ENCODE assay signal across 8 cellular contexts in the genomic region with DNA sequence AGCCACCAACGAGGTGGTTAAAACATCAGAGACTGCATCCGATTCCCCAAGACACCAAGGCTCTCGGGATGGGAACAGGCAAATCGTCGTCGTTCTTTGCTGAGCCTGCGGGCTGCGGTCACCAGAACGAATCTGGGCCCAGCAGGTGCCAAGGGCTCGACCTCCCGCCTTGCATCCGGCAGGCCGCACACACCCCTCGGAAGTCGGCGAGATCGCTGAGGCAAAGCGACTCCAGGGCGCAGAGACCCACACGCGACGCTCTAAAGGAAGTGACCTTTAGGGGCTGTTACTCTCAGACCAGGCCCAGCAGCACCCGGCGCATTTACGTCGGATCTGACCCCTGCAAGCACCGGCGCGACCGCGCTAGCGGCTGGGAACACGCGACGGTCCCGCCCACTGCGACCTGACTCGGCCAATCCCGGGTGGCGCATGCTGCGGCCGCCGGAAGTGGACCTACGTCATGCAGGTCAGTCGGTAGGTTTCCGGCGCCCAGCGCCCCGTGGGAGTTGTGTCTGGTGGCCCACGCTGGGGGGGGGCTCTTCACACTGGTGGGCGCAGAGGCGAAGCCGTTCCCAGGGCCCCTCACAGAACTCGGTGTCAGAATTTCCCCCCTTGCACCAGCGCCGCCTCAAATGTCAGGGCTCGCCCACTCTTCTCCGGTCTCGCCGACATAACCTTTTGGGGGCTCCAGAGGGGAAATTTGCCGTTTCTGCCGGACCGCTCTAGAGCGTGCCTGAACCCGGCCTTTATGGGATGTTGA. TPM values are rescaled to one million over a fixed set of nuclear protein-coding genes. Genes with fewer than 3 reads are reported as not detected.
DNase-seq lines count a peak whose midpoint lies in the region; ATAC-seq and TF ChIP-seq lines count a peak whose summit lies in the region.

No MANE protein-coding gene starts in this region.

- TF ChIP-seq EP300 in stomach (IDR thresholded peaks at IDR 0.05), result peak; percentile 24

- peak overlapping the region; percentile 97 for H3K27ac Mint-ChIP-seq in CD8-positive, alpha-beta T cell
- H3K27ac Mint-ChIP-seq in naive thymus-derived CD8-positive, alpha-beta T cell, result peak overlapping the region; percentile 91 to 97 (median 96)

- no peaks in the 10 kb centered on the region for H3K27me3 Mint-ChIP-seq in CD8-positive, alpha-beta T cell (ENCODE audit: low read depth)
- H3K27me3 Mint-ChIP-seq in naive thymus-derived CD8-positive, alpha-beta T cell, result no peaks in the 10 kb centered on the region

- no peaks in the 10 kb centered on the region for H4K20me1 ChIP-seq in OCI-LY7 (ENCODE audit: insufficient read depth, low read length)

- no peaks in the 10 kb centered on the region for H3K9me3 ChIP-seq in CD8-positive, alpha-beta T cell (ENCODE audit: low read length)
- H3K9me3 ChIP-seq in OCI-LY7 (ENCODE audit: low read length) (no peaks in the 10 kb centered on the region), esophagus squamous epithelium (no peaks in the 10 kb centered on the region), stomach (no peaks in the 10 kb centered on the region)

- CTCF ChIA-PET in CD8-positive, alpha-beta T cell (lab: Charles Lee), result no interaction called here
- CTCF ChIA-PET in OCI-LY7 (lab: Charles Lee; ENCODE audit: unreplicated experiment), result no interaction called here

- H3K4me3 ChIP-seq in CD8-positive, alpha-beta T cell (ENCODE audit: low read depth, low read length), result peak overlapping the region; percentile 80
- peak overlapping the region; percentile 73 for H3K4me3 ChIP-seq in HL-60 (replicated peaks; ENCODE audit: insufficient read depth, low read length)
- H3K4me3 ChIP-seq in OCI-LY7 (ENCODE audit: low read depth, low read length, poor library complexity, severe bottlenecking), result peak overlapping the region; percentile 70
- peak overlapping the region; percentile 56 to 87 (median 61) for H3K4me3 ChIP-seq in esophagus squamous epithelium
- peak overlapping the region; percentile 53 to 63 (median 56) for H3K4me3 ChIP-seq in stomach

- H3K4me1 ChIP-seq in CD8-positive, alpha-beta T cell (ENCODE audit: insufficient read depth, low read length), result peaks cover 19% of the 10 kb centered on the region
- H3K4me1 ChIP-seq in OCI-LY7 (ENCODE audit: insufficient read depth, low read length, poor library complexity, severe bottlenecking) (no peaks in the 10 kb centered on the region), esophagus squamous epithelium (peaks cover 0 to 12% (median 4%) of the 10 kb centered on the region in 3 donors), stomach (peaks cover 0 to 15% (median 10%) of the 10 kb centered on the region in 4 donors)

- TF ChIP-seq POLR2A in esophagus squamous epithelium (IDR thresholded peaks at IDR 0.05), result peak in 3 of 4 donors; percentile 33 to 76 (median 61)
- TF ChIP-seq POLR2A in stomach (IDR thresholded peaks at IDR 0.05), result peak in 1 of 4 donors; percentile 43

- H3K36me3 Mint-ChIP-seq in CD8-positive, alpha-beta T cell, result peaks cover 1% of the 10 kb centered on the region
- H3K36me3 Mint-ChIP-seq in naive thymus-derived CD8-positive, alpha-beta T cell, result no peaks in the 10 kb centered on the region

- no peaks in the 10 kb centered on the region for H3K9me3 Mint-ChIP-seq in CD8-positive, alpha-beta T cell
- H3K9me3 Mint-ChIP-seq in naive thymus-derived CD8-positive, alpha-beta T cell, result peaks cover 0 to 6% (median 0%) of the 10 kb centered on the region in 9 donors

- peak overlapping the region; percentile 82 for H2AFZ ChIP-seq in OCI-LY7 (ENCODE audit: low read length)

- peak overlapping the region; percentile 81 for H3K4me2 ChIP-seq in OCI-LY7 (ENCODE audit: low read length)

- BruUV-seq in OCI-LY7 (replicated peaks; lab: Mats Ljungman, UMichigan), result no TSS peak

- peak overlapping the region; percentile 83 for H3K27ac ChIP-seq in CD8-positive, alpha-beta T cell (ENCODE audit: low read depth, low read length)
- peak overlapping the region; percentile 86 for H3K27ac ChIP-seq in HL-60 (replicated peaks)
- peak overlapping the region; percentile 31 for H3K27ac ChIP-seq in OCI-LY7 (ENCODE audit: low read depth, low read length, poor library complexity, severe bottlenecking)
- H3K27ac ChIP-seq in esophagus squamous epithelium, result peak overlapping the region; percentile 88 to 95 (median 90)
- peak overlapping the region; percentile 82 to 92 (median 91) for H3K27ac ChIP-seq in stomach

- peak overlapping the region; percentile 88 for H3K4me3 Mint-ChIP-seq in CD8-positive, alpha-beta T cell
- H3K4me3 Mint-ChIP-seq in naive thymus-derived CD8-positive, alpha-beta T cell, result peak overlapping the region; percentile 85 to 95 (median 92)

- peaks cover 43% of the 10 kb centered on the region for H3K4me1 Mint-ChIP-seq in CD8-positive, alpha-beta T cell (ENCODE audit: low read depth)
- H3K4me1 Mint-ChIP-seq in naive thymus-derived CD8-positive, alpha-beta T cell, result peaks cover 9 to 44% (median 32%) of the 10 kb centered on the region in 4 donors

- intact Hi-C loops in CD8-positive, alpha-beta T cell (cut with DNase I, micrococcal nuclease), result no loop called here
- intact Hi-C loops in OCI-LY7 (cut with micrococcal nuclease; ENCODE audit: unreplicated experiment) (no loop called here), esophagus squamous epithelium (cut with DNase I) (no loop called here), stomach (cut with DNase I; ENCODE audit: low total_unique reads) (no loop called here)

- H3K27me3 ChIP-seq in CD8-positive, alpha-beta T cell (ENCODE audit: insufficient read depth, low read length), result no peaks in the 10 kb centered on the region
- H3K27me3 ChIP-seq in HL-60 (ENCODE audit: insufficient read depth, poor library complexity, severe bottlenecking), result no peaks in the 10 kb centered on the region
- no peaks in the 10 kb centered on the region for H3K27me3 ChIP-seq in esophagus squamous epithelium
- H3K27me3 ChIP-seq in stomach, result no peaks in the 10 kb centered on the region

- no peaks in the 10 kb centered on the region for H3K79me2 ChIP-seq in OCI-LY7 (ENCODE audit: insufficient read depth, low read depth, low read length)

- H3K9me2 ChIP-seq in OCI-LY7 (ENCODE audit: insufficient read depth, low read length), result no peaks in the 10 kb centered on the region

- no peak for TF ChIP-seq CTCF in CD8-positive, alpha-beta T cell (IDR thresholded peaks at IDR 0.05)
- TF ChIP-seq CTCF in HL-60 (IDR thresholded peaks at IDR 0.05; ENCODE audit: insufficient read depth, low read length), result no peak
- no peak for TF ChIP-seq CTCF in OCI-LY7 (conservative IDR thresholded peaks at IDR 0.05; ENCODE audit: low read length)
- TF ChIP-seq CTCF in esophagus squamous epithelium (IDR thresholded peaks at IDR 0.05), result no peak
- TF ChIP-seq CTCF in stomach (IDR thresholded peaks at IDR 0.05), result no peak

- DNase-seq in CD8-positive, alpha-beta T cell, result peak; percentile 32 to 88 (median 76)
- DNase-seq in HL-60 (ENCODE audit: low read depth in 1 of 2, low spot score in 1 of 2) (peak; percentile 97 to 99), OCI-LY7 (ENCODE audit: low spot score) (peak; percentile 82), esophagus squamous epithelium (lab: John Stamatoyannopoulos, UW) (peak; percentile 66), stomach (peak; percentile 96)
- DNase-seq in activated T-cell treated with anti-CD3 and anti-CD28 coated beads, Interleukin-2, amount 50 U/mL, for 48 hours, result peak; percentile 92 to 93
- DNase-seq in naive thymus-derived CD8-positive, alpha-beta T cell, result peak; percentile 35 to 84 (median 58)

- ATAC-seq in CD8-positive, alpha-beta T cell, result peak; percentile 64
- ATAC-seq in GM19452 (IDR thresholded peaks at IDR 0.05; ENCODE audit: unreplicated experiment), result peak; percentile 98
- peak; percentile 73 to 85 for ATAC-seq in naive thymus-derived CD8-positive, alpha-beta T cell

- WGBS in esophagus squamous epithelium, 2 donors, result 2 to 13% methylated on average over 3 to 14 of the region's 65 CpGs
- WGBS in stomach, 5 donors, result 1 to 3% (median 3%) methylated on average over 39 to 65 of the region's 65 CpGs

- POLR2A ChIA-PET in CD8-positive, alpha-beta T cell (lab: Charles Lee), result interaction anchor here (0.7 kb wide), 1 partner anchor 15 kb away, joined by 3 read pairs; no protein-coding TSS in a partner anchor
- POLR2A ChIA-PET in OCI-LY7 (lab: Charles Lee), result interaction anchor here (0.5 kb wide), 1 partner anchor 9 kb away, joined by 3 read pairs; no protein-coding TSS in a partner anchor
- POLR2A ChIA-PET in naive thymus-derived CD8-positive, alpha-beta T cell (lab: Charles Lee), result no interaction called here

- H3K36me3 ChIP-seq in CD8-positive, alpha-beta T cell (ENCODE audit: insufficient read depth, low read length), result no peaks in the 10 kb centered on the region
- H3K36me3 ChIP-seq in OCI-LY7 (ENCODE audit: insufficient read depth, low read length) (no peaks in the 10 kb centered on the region), esophagus squamous epithelium (no peaks in the 10 kb centered on the region), stomach (no peaks in the 10 kb centered on the region)

RNA-seq across cellular contexts. Expression of a gene that starts 7.5 kb away (rescaled TPM):
- total RNA-seq in CD8-positive, alpha-beta T cell, result 10 to 100 TPM; 67.9 to 70.0 TPM
- total RNA-seq in OCI-LY7 (2014; rRNA removed; shearing (Covaris generic)), result 138 and 204 TPM in 2 replicates
- total RNA-seq in OCI-LY7 (2022) (272 and 306 TPM in 2 replicates), esophagus squamous epithelium (100 to 1,000 TPM in 3 of 4 donors, 10 to 100 TPM in 1; 93.9 to 156 (median 129) TPM), stomach (100 to 1,000 TPM in 2 of 5 donors, 10 to 100 TPM in 3; 41.4 to 149 (median 98.1) TPM)
- 100 to 1,000 TPM; 110 to 113 TPM for total RNA-seq in naive thymus-derived CD8-positive, alpha-beta T cell
- polyA plus RNA-seq in naive thymus-derived CD8-positive, alpha-beta T cell, result 100 to 1,000 TPM; 318 to 348 (median 345) TPM
- 100 to 1,000 TPM; 281 to 350 (median 311) TPM for polyA plus RNA-seq in stomach

RNA-seq across cellular contexts. Expression of a gene that starts 13.4 kb away (rescaled TPM):
- total RNA-seq in CD8-positive, alpha-beta T cell, result 1 to 10 TPM; 3.8 to 3.9 TPM
- total RNA-seq in OCI-LY7 (2014; rRNA removed; shearing (Covaris generic)), result not detected in 2 replicates
- total RNA-seq in OCI-LY7 (2022), result not detected in 2 replicates
- under 1 TPM in 2 of 4 donors, not detected in 2; 0.15 to 0.19 TPM for total RNA-seq in esophagus squamous epithelium
- total RNA-seq in naive thymus-derived CD8-positive, alpha-beta T cell, result under 1 TPM; 0.05 to 0.25 TPM
- polyA plus RNA-seq in naive thymus-derived CD8-positive, alpha-beta T cell, result 1 to 10 TPM in 1 of 3 donors, under 1 TPM in 2; 0.15 to 5.1 (median 0.24) TPM
- total RNA-seq in stomach, result under 1 TPM in 2 of 5 donors, not detected in 3; 0.37 to 0.58 TPM
- polyA plus RNA-seq in stomach, result under 1 TPM; 0.06 to 0.46 (median 0.08) TPM

Comparison
In these comparisons a context has a peak if more than half of its experiments do, and no peak if none do; other contexts are left out.
1. Peak in every context shown above with its lines: DNase-seq, ATAC-seq, H3K4me3 ChIP-seq and H3K27ac ChIP-seq.
2. H3K27ac ChIP-seq: peak in every context shown above with its lines; median percentile 91 in stomach; 90 in esophagus squamous epithelium; 86 in HL-60; 83 in CD8-positive, alpha-beta T cell; 31 in OCI-LY7.